In genomic region chr16:88700322-88700635, GRCh38 we compare ENCODE assay signal across 13 cellular contexts.
A peak's percentile ranks its signal among the peaks of the same experiment; 100 is the strongest.
DNase-seq lines count a peak whose midpoint lies in the region; TF ChIP-seq lines count a peak whose summit lies in the region.
"Had no signal": no experiment of that assay in that cellular context is flagged by ENCODE, and none has a peak within 500 bp of the region (broad histone marks: within the 10 kb centered on the region; RNA-seq: fewer than 3 reads in every experiment).

No MANE protein-coding gene starts in this region.

- H3K27me3 ChIP-seq in OCI-LY3 (ENCODE audit: low read depth, low read length), result no peaks in the 10 kb centered on the region
- no peaks in the 10 kb centered on the region for H3K27me3 ChIP-seq in duodenal mucosa (ENCODE audit: control insufficient read depth in 1 of 2, insufficient read depth in 2 of 2, low read length in 2 of 2)
- H3K27me3 ChIP-seq: right atrium auricular region had no signal

- H3K79me2 ChIP-seq in OCI-LY3 (ENCODE audit: low read length), result peaks cover 30% of the 10 kb centered on the region

- no peak for DNase-seq in T-helper 2 cell treated with Interferon-gamma antibody and Interleukin-4, amounts not matched to agents 5 μg/mL and 100 μg/mL, for 36 hours (ENCODE audit: low spot score)
- DNase-seq in T-helper 2 cell (no peak), NCI-H345 treated with DMSO at 0.1 percent for 48 hours (lab: John Stamatoyannopoulos, UW; ENCODE audit: unreplicated experiment) (no peak), DMS 273 treated with DMSO at 0.1 percent for 48 hours (lab: John Stamatoyannopoulos, UW) (no peak), AG08396 (ENCODE audit: low spot score) (no peak)
- DNase-seq: cortex of kidney, mesendoderm, NCI-H1930, PC-9 had no signal

- H3K4me3 Mint-ChIP-seq in T-helper 2 cell treated with Interferon-gamma antibody and Interleukin-4, amounts not matched to agents 5 μg/mL and 100 μg/mL, for 36 hours, result peak overlapping the region; percentile 85

- peak overlapping the region; percentile 88 for H3K4me2 ChIP-seq in OCI-LY3 (ENCODE audit: low read length)
- H3K4me2 ChIP-seq: PC-9 had no signal

- H4K20me1 ChIP-seq in OCI-LY3 (ENCODE audit: insufficient read depth, low read length), result no peaks in the 10 kb centered on the region

- H3K4me3 ChIP-seq in OCI-LY3 (ENCODE audit: low read length), result peak overlapping the region; percentile 76
- peak overlapping the region; percentile 36 to 51 for H3K4me3 ChIP-seq in duodenal mucosa (ENCODE audit: low read depth in 1 of 2, low read length in 2 of 2)
- H3K4me3 ChIP-seq in skin epidermis, result peak overlapping the region in 4 of 7 experiments; percentile 18 to 100 (median 26)
- H3K4me3 ChIP-seq: PC-9, right atrium auricular region had no signal

- peaks cover 23% of the 10 kb centered on the region for H3K4me1 ChIP-seq in OCI-LY3 (ENCODE audit: low read length)
- peaks cover 6 to 45% of the 10 kb centered on the region in 2 donors for H3K4me1 ChIP-seq in duodenal mucosa (ENCODE audit: control insufficient read depth in 1 of 2, insufficient read depth in 2 of 2, low read length in 2 of 2)

- no peaks in the 10 kb centered on the region for H3K9me3 Mint-ChIP-seq in T-helper 2 cell treated with Interferon-gamma antibody and Interleukin-4, amounts not matched to agents 5 μg/mL and 100 μg/mL, for 36 hours

- H3K9ac ChIP-seq in OCI-LY3 (ENCODE audit: low read length) (peak overlapping the region; percentile 76; the same call in 1 of the 2 replicates), duodenal mucosa (ENCODE audit: low read depth in 1 of 2, low read length in 2 of 2) (peak overlapping the region; percentile 18 to 37)

- no peaks in the 10 kb centered on the region for H3K27me3 Mint-ChIP-seq in T-helper 2 cell treated with Interferon-gamma antibody and Interleukin-4, amounts not matched to agents 5 μg/mL and 100 μg/mL, for 36 hours (ENCODE audit: low read depth)

- H3K9me3 ChIP-seq in OCI-LY3 (ENCODE audit: insufficient read depth, low read length) (no peaks in the 10 kb centered on the region), duodenal mucosa (ENCODE audit: control insufficient read depth in 1 of 2, low read length in 2 of 2) (no peaks in the 10 kb centered on the region)
- H3K9me3 ChIP-seq: right atrium auricular region had no signal

- H3K27ac Mint-ChIP-seq in T-helper 2 cell treated with Interferon-gamma antibody and Interleukin-4, amounts not matched to agents 5 μg/mL and 100 μg/mL, for 36 hours, result peak overlapping the region; percentile 77

- no peak overlapping the region for H2AFZ ChIP-seq in OCI-LY3 (ENCODE audit: low read depth, low read length)
- H2AFZ ChIP-seq: PC-9 had no signal

- H3K36me3 Mint-ChIP-seq in T-helper 2 cell treated with Interferon-gamma antibody and Interleukin-4, amounts not matched to agents 5 μg/mL and 100 μg/mL, for 36 hours (ENCODE audit: low read depth), result peaks cover 47% of the 10 kb centered on the region

- no peak for TF ChIP-seq CTCF in OCI-LY3 (IDR thresholded peaks at IDR 0.05; ENCODE audit: low read depth, low read length)

- H3K27ac ChIP-seq in OCI-LY3 (ENCODE audit: low read length) (no peak overlapping the region), duodenal mucosa (ENCODE audit: low read depth, low read length) (peak overlapping the region; percentile 73), skin epidermis (peak overlapping the region in 19 of 21 experiments; percentile 39 to 98 (median 84))
- H3K27ac ChIP-seq: PC-9 had no signal

- H3K36me3 ChIP-seq in OCI-LY3 (replicated peaks; ENCODE audit: low read depth, low read length) (peaks cover 14% of the 10 kb centered on the region), duodenal mucosa (ENCODE audit: control insufficient read depth in 1 of 2, insufficient read depth in 2 of 2, low read length in 2 of 2) (peaks cover 5 to 28% of the 10 kb centered on the region in 2 donors)

- H3K4me1 Mint-ChIP-seq in T-helper 2 cell treated with Interferon-gamma antibody and Interleukin-4, amounts not matched to agents 5 μg/mL and 100 μg/mL, for 36 hours (ENCODE audit: low read depth), result peaks cover 38% of the 10 kb centered on the region

Comparison
In these comparisons a context has a peak if more than half of its experiments do, and no peak if none do; other contexts are left out.
1. H3K4me3 ChIP-seq: peak in every context shown above with its lines; median percentile 76 in OCI-LY3; 44 in duodenal mucosa; 26 in skin epidermis.